1 cellular context compared by ENCODE assay signal in genomic region chr3:4816306-4816705, GRCh38.
TF ChIP-seq lines count a peak whose summit lies in the region.

No MANE protein-coding gene starts in this region.

TF ChIP-seq in K562, 482 proteins besides CTCF, POLR2A, EP300 and RAD21 (continued from another document):
- TF ChIP-seq ATF6 (CRISPR knock-in tag; IDR thresholded peaks at IDR 0.05) (0 out of 2 replicates have a peak, but pooled peaks have one; percentile 65), ZNF146 (CRISPR knock-in tag; IDR thresholded peaks at IDR 0.05; ENCODE audit: unreplicated experiment) (no peak), NKRF (IDR thresholded peaks at IDR 0.05; ENCODE audit: borderline replicate concordance) (no peak), GATAD2A (IDR thresholded peaks at IDR 0.05) (peak; percentile 23; the same call in 1 of the 2 replicates), RBFOX2 (IDR thresholded peaks at IDR 0.05; ENCODE audit: low read depth, low read length) (0 out of 2 replicates have a peak, but pooled peaks have one; percentile 31), HDAC1 (IDR thresholded peaks at IDR 0.05) (peak in 1 of 2 experiments; percentile 59; a peak in 2 of 4 replicates), SIX5 (IDR thresholded peaks at IDR 0.05; ENCODE audit: borderline replicate concordance in 1 of 2, insufficient read depth in 1 of 2, low read depth in 1 of 2, low read length in 2 of 2) (no peak), RBM39 (optimal IDR thresholded peaks at IDR 0.05; ENCODE audit: low read depth, low read length) (no peak), HMGN3 (IDR thresholded peaks at IDR 0.05; ENCODE audit: borderline replicate concordance, extremely low read depth, insufficient read length, low read depth, low read length) (no peak), ZNF280A (IDR thresholded peaks at IDR 0.05; ENCODE audit: low read depth, partially characterized antibody) (no peak), HDGF (IDR thresholded peaks at IDR 0.05) (0 out of 2 replicates have a peak, but pooled peaks have one; percentile 57), MLLT1 (IDR thresholded peaks at IDR 0.05) (peak in 1 of 2 experiments; percentile 53; a peak in 2 of 4 replicates), ATF4 (CRISPR knock-in tag; IDR thresholded peaks at IDR 0.05) (no peak), ZNF592 (IDR thresholded peaks at IDR 0.05) (peak; percentile 74; the same call in 1 of the 2 replicates), CXXC5 (CRISPR knock-in tag; IDR thresholded peaks at IDR 0.05) (0 out of 2 replicates have a peak, but pooled peaks have one; percentile 5), ASH1L (IDR thresholded peaks at IDR 0.05; ENCODE audit: borderline replicate concordance, low read depth, partially characterized antibody) (no peak)
